ENCODE assay signal across 8 cellular contexts in genomic region chr6:105077592-105078463, GRCh38.
DNase-seq lines count a peak whose midpoint lies in the region; ATAC-seq and TF ChIP-seq lines count a peak whose summit lies in the region.

No MANE protein-coding gene starts in this region.

- H3K27me3 ChIP-seq in colonic mucosa: no peaks in the 10 kb centered on the region

- no peaks in the 10 kb centered on the region for H3K4me1 Mint-ChIP-seq in activated CD4-positive, alpha-beta T cell treated with anti-CD3 and anti-CD28 coated beads, Interleukin-2, amount 10 ng/mL, durations not matched to agents 24 days and 14 days
- no peaks in the 10 kb centered on the region for H3K4me1 Mint-ChIP-seq in immature natural killer cell

- no peak overlapping the region for H3K4me3 ChIP-seq in colonic mucosa

- no peaks in the 10 kb centered on the region for H3K4me1 ChIP-seq in colonic mucosa

- H3K36me3 ChIP-seq in colonic mucosa: no peaks in the 10 kb centered on the region

- peaks cover 30% of the 10 kb centered on the region for H3K27me3 Mint-ChIP-seq in activated CD4-positive, alpha-beta T cell treated with anti-CD3 and anti-CD28 coated beads, Interleukin-2, amount 10 ng/mL, durations not matched to agents 24 days and 14 days
- H3K27me3 Mint-ChIP-seq in immature natural killer cell (ENCODE audit: low read depth in 3 of 3): peaks cover 0 to 6% (median 5%) of the 10 kb centered on the region in 3 donors

- intact Hi-C loops in colonic mucosa (cut with DNase I): no loop called here
- intact Hi-C loops in activated CD4-positive, alpha-beta T cell treated with anti-CD3 and anti-CD28 coated beads, Interleukin-2, amount 10 ng/mL, durations not matched to agents 24 days and 14 days (cut with micrococcal nuclease): loop anchor here (1.0 to 5.0 kb wide), 4 partner anchors 136 to 395 kb away; partner anchors contain the start of gene HACE1

- H3K4me3 Mint-ChIP-seq in activated CD4-positive, alpha-beta T cell treated with anti-CD3 and anti-CD28 coated beads, Interleukin-2, amount 10 ng/mL, durations not matched to agents 24 days and 14 days: no peak overlapping the region
- no peak overlapping the region for H3K4me3 Mint-ChIP-seq in immature natural killer cell

- H3K27ac Mint-ChIP-seq in activated CD4-positive, alpha-beta T cell treated with anti-CD3 and anti-CD28 coated beads, Interleukin-2, amount 10 ng/mL, durations not matched to agents 24 days and 14 days: no peak overlapping the region
- no peak overlapping the region for H3K27ac Mint-ChIP-seq in immature natural killer cell

- H3K9me3 Mint-ChIP-seq in activated CD4-positive, alpha-beta T cell treated with anti-CD3 and anti-CD28 coated beads, Interleukin-2, amount 10 ng/mL, durations not matched to agents 24 days and 14 days: no peaks in the 10 kb centered on the region
- H3K9me3 Mint-ChIP-seq in immature natural killer cell: no peaks in the 10 kb centered on the region

- no peaks in the 10 kb centered on the region for H3K36me3 Mint-ChIP-seq in activated CD4-positive, alpha-beta T cell treated with anti-CD3 and anti-CD28 coated beads, Interleukin-2, amount 10 ng/mL, durations not matched to agents 24 days and 14 days (ENCODE audit: low read depth)
- H3K36me3 Mint-ChIP-seq in immature natural killer cell: no peaks in the 10 kb centered on the region

- no peak overlapping the region for H3K27ac ChIP-seq in colonic mucosa

- peak; percentile 20 for TF ChIP-seq CTCF in colonic mucosa (IDR thresholded peaks at IDR 0.05)

- DNase-seq in AML-193 (lab: John Stamatoyannopoulos, UW) (peak; percentile 68 to 76), NCI-H460 (ENCODE audit: extremely low read depth, low read depth) (peak; percentile 52), colonic mucosa (no peak), non-pigmented ciliary epithelial cell (ENCODE audit: low read depth) (peak; percentile 18), immature natural killer cell (no peak), iPS-NIHi7 (ENCODE audit: extremely low spot score) (no peak)
- no peak for DNase-seq in activated CD4-positive, alpha-beta T cell treated with anti-CD3 and anti-CD28 coated beads, Interleukin-2, amount 10 ng/mL, durations not matched to agents 24 days and 14 days

- H3K9ac ChIP-seq in colonic mucosa (ENCODE audit: low read depth in 2 of 2, low read length in 2 of 2): no peak overlapping the region

- ATAC-seq in GM19395 (IDR thresholded peaks at IDR 0.05; ENCODE audit: unreplicated experiment): peak; percentile 67

- no peaks in the 10 kb centered on the region for H3K9me3 ChIP-seq in colonic mucosa

Comparison
In these comparisons a context has a peak if more than half of its experiments do, and no peak if none do; other contexts are left out.
1. DNase-seq: peak in AML-193 (2 of 2), NCI-H460 (single experiment) and non-pigmented ciliary epithelial cell (single experiment); none in colonic mucosa (single experiment), activated CD4-positive, alpha-beta T cell treated with anti-CD3 and anti-CD28 coated beads, Interleukin-2, amount 10 ng/mL, durations not matched to agents 24 days and 14 days (single experiment), immature natural killer cell (0 of 3) and iPS-NIHi7 (single experiment).